Comparison of ENCODE assay signal across 29 cellular contexts in the genomic region with DNA sequence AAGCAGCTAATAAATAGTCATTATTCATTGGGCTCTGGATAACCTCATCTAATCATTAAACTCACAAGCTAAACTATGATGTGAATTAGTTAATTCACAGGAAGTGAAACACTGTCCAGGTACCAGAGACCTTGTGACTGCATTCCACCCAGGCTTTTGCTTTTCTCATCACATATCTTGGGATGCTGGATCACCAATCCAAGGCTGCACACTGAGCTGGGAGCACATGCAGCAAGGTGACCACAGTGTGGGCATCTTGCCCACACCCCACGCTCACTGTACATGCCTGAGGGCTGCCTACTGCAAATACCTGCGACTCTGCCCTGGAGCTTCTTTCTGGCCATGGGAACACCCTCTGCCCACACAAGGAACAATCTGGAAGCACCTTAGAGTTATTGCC. TPM values are rescaled to one million over a fixed set of nuclear protein-coding genes. Genes with fewer than 3 reads are reported as not detected.
"Had no signal": no experiment of that assay in that cellular context is flagged by ENCODE, and none has a peak within 500 bp of the region (broad histone marks: within the 10 kb centered on the region; RNA-seq: fewer than 3 reads in every experiment).

No MANE protein-coding gene starts in this region.

- H3K36me3 ChIP-seq: gastrocnemius medialis, heart right ventricle, left lung, neutrophil, ovary, right lobe of liver, tibial artery had no signal

- H3K27ac Mint-ChIP-seq: activated CD4-positive, alpha-beta T cell treated with anti-CD3 and anti-CD28 coated beads, Interleukin-2, amount 10 ng/mL, durations not matched to agents 24 days and 14 days; activated CD8-positive, alpha-beta memory T cell treated with anti-CD3 and anti-CD28 coated beads, Interleukin-2, amount 10 ng/mL, durations not matched to agents 7 days and 5 days; activated CD8-positive, alpha-beta T cell treated with anti-CD3 and anti-CD28 coated beads for 36 hours; activated naive CD8-positive, alpha-beta T cell treated with anti-CD3 and anti-CD28 coated beads, Interleukin-2, amount 50 U/mL, for 24 hours; nephron; stimulated activated naive CD8-positive, alpha-beta T cell treated with anti-CD3 and anti-CD28 coated beads, Interleukin-15, Interleukin-2, amounts not matched to agents 100 ng/mL and 50 ng/mL, for 24 hours; T-cell; T-helper 2 cell treated with Interferon-gamma antibody and Interleukin-4, amounts not matched to agents 5 μg/mL and 100 μg/mL, for 36 hours had no signal

- H3K27ac ChIP-seq: gastrocnemius medialis, heart right ventricle, left lung, neutrophil, ovary, psoas muscle, right lobe of liver, skin epidermis, tibial artery, VCaP had no signal

- ATAC-seq: activated CD4-positive, CD25-positive, alpha-beta regulatory T cell treated with anti-CD3 and anti-CD28 coated beads, Interleukin-2, amount 50 U/mL, for 24 hours; activated CD8-positive, alpha-beta memory T cell treated with anti-CD3 and anti-CD28 coated beads, Interleukin-2, amount 10 ng/mL, durations not matched to agents 7 days and 5 days; activated CD8-positive, alpha-beta T cell treated with anti-CD3 and anti-CD28 coated beads for 36 hours; activated naive CD8-positive, alpha-beta T cell treated with anti-CD3 and anti-CD28 coated beads, Interleukin-2, amount 50 U/mL, for 24 hours; esophagus mucosa; gastrocnemius medialis; heart right ventricle; left lung; psoas muscle; right lobe of liver; T-cell had no signal

- FAIRE-seq: keratinocyte had no signal

- DNase-seq: activated CD4-positive, alpha-beta T cell treated with anti-CD3 and anti-CD28 coated beads, Interleukin-2, amount 10 ng/mL, durations not matched to agents 24 days and 14 days; activated CD8-positive, alpha-beta memory T cell treated with anti-CD3 and anti-CD28 coated beads, Interleukin-2, amount 10 ng/mL, durations not matched to agents 7 days and 5 days; activated CD8-positive, alpha-beta T cell treated with anti-CD3 and anti-CD28 coated beads for 36 hours; activated gamma-delta T cell; activated naive CD4-positive, alpha-beta T cell treated with anti-CD3 and anti-CD28 coated beads, Interleukin-2, amount 50 U/mL, for 16 hours; activated naive CD8-positive, alpha-beta T cell treated with anti-CD3 and anti-CD28 coated beads, Interleukin-2, amount 50 U/mL, for 24 hours; activated T-cell treated with anti-CD3 and anti-CD28 coated beads for 4 hours; central memory CD4-positive, alpha-beta T cell; dermis blood vessel endothelial cell; effector CD8-positive, alpha-beta T cell; gastrocnemius medialis; heart right ventricle; left lung; ovary; psoas muscle; right lobe of liver; stimulated activated CD4-positive, alpha-beta T cell treated with anti-CD3 and anti-CD28 coated beads, Interleukin-1b, Interleukin-23, amount 100 ng/mL, for 48 hours; substantia nigra; T-cell; tibial artery had no signal

- H3K27me3 ChIP-seq: gastrocnemius medialis, heart right ventricle, ovary, right lobe of liver, tibial artery had no signal

- H3K9me3 Mint-ChIP-seq: activated CD4-positive, alpha-beta T cell treated with anti-CD3 and anti-CD28 coated beads, Interleukin-2, amount 10 ng/mL, durations not matched to agents 24 days and 14 days; activated CD8-positive, alpha-beta T cell treated with anti-CD3 and anti-CD28 coated beads for 36 hours; nephron; T-helper 2 cell treated with Interferon-gamma antibody and Interleukin-4, amounts not matched to agents 5 μg/mL and 100 μg/mL, for 36 hours had no signal

- H3K36me3 Mint-ChIP-seq: activated CD8-positive, alpha-beta memory T cell treated with anti-CD3 and anti-CD28 coated beads, Interleukin-2, amount 10 ng/mL, durations not matched to agents 7 days and 5 days; T-cell had no signal

- H3K4me1 Mint-ChIP-seq: activated CD4-positive, alpha-beta T cell treated with anti-CD3 and anti-CD28 coated beads, Interleukin-2, amount 10 ng/mL, durations not matched to agents 24 days and 14 days; activated CD8-positive, alpha-beta memory T cell treated with anti-CD3 and anti-CD28 coated beads, Interleukin-2, amount 10 ng/mL, durations not matched to agents 7 days and 5 days; activated naive CD8-positive, alpha-beta T cell treated with anti-CD3 and anti-CD28 coated beads, Interleukin-2, amount 50 U/mL, for 24 hours; nephron; T-cell had no signal

- H3K4me3 Mint-ChIP-seq: activated CD4-positive, alpha-beta T cell treated with anti-CD3 and anti-CD28 coated beads, Interleukin-2, amount 10 ng/mL, durations not matched to agents 24 days and 14 days; activated CD8-positive, alpha-beta memory T cell treated with anti-CD3 and anti-CD28 coated beads, Interleukin-2, amount 10 ng/mL, durations not matched to agents 7 days and 5 days; activated CD8-positive, alpha-beta T cell treated with anti-CD3 and anti-CD28 coated beads for 36 hours; activated naive CD8-positive, alpha-beta T cell treated with anti-CD3 and anti-CD28 coated beads, Interleukin-2, amount 50 U/mL, for 24 hours; nephron; stimulated activated naive CD8-positive, alpha-beta T cell treated with anti-CD3 and anti-CD28 coated beads, Interleukin-15, Interleukin-2, amounts not matched to agents 100 ng/mL and 50 ng/mL, for 24 hours; T-cell; T-helper 2 cell treated with Interferon-gamma antibody and Interleukin-4, amounts not matched to agents 5 μg/mL and 100 μg/mL, for 36 hours had no signal

- H3K9me3 ChIP-seq: gastrocnemius medialis, neutrophil, ovary, right lobe of liver, tibial artery had no signal

- H3K4me1 ChIP-seq: gastrocnemius medialis, psoas muscle, right lobe of liver had no signal

- H3K4me3 ChIP-seq: gastrocnemius medialis, heart right ventricle, left lung, ovary, psoas muscle, right lobe of liver, skin epidermis, tibial artery had no signal

RNA-seq across cellular contexts. Expression of gene TNFAIP8L3, which starts 40.6 kb away (rescaled TPM):
- total RNA-seq: T-cell had no signal
